ENCODE assay signal across 14 cellular contexts in genomic region chr6:11215773-11216172, GRCh38. TPM values are rescaled to one million over a fixed set of nuclear protein-coding genes. Genes with fewer than 3 reads are reported as not detected.
DNase-seq lines count a peak whose midpoint lies in the region; ATAC-seq and TF ChIP-seq lines count a peak whose summit lies in the region.
"Had no signal": no experiment of that assay in that cellular context is flagged by ENCODE, and none has a peak within 500 bp of the region (broad histone marks: within the 10 kb centered on the region; RNA-seq: fewer than 3 reads in every experiment).

No MANE protein-coding gene starts in this region.

- no peak for TF ChIP-seq POLR2A in prostate gland (IDR thresholded peaks at IDR 0.05)

- intact Hi-C loops in left ventricle myocardium inferior (cut with micrococcal nuclease) (no loop called here), cardiac septum (cut with DNase I) (loop anchor here (5.0 kb wide), 1 partner anchor 142 kb away; no protein-coding TSS in a partner anchor), prostate gland (cut with DNase I) (no loop called here)

- H3K27ac ChIP-seq in left ventricle myocardium inferior (replicated peaks), result peak overlapping the region; percentile 87
- peak overlapping the region; percentile 69 to 71 for H3K27ac ChIP-seq in prostate gland

- peak overlapping the region; percentile 30 for H3K4me3 ChIP-seq in left ventricle myocardium inferior
- H3K4me3 ChIP-seq in prostate gland, result no peak overlapping the region
- H3K4me3 ChIP-seq: adrenal gland had no signal

- DNase-seq in left ventricle myocardium inferior, result no peak
- no peak for DNase-seq in cardiac septum (ENCODE audit: low spot score)
- peak; percentile 22 for DNase-seq in iPS-NIHi7 (ENCODE audit: extremely low spot score)
- DNase-seq in prostate gland (ENCODE audit: low spot score), result peak; percentile 46
- DNase-seq in COR-L47 (lab: John Stamatoyannopoulos, UW), result no peak
- DNase-seq: DMS153, NCI-H1092 treated with DMSO at 0.1 percent for 48 hours, NCI-H526 treated with DMSO at 0.1 percent for 48 hours, occipital lobe, SHP77 treated with DMSO at 0.1 percent for 48 hours had no signal

- H3K36me3 ChIP-seq in left ventricle myocardium inferior, result peaks cover 4% of the 10 kb centered on the region
- no peaks in the 10 kb centered on the region for H3K36me3 ChIP-seq in prostate gland

- H3K4me1 ChIP-seq in left ventricle myocardium inferior, result peaks cover 100% of the 10 kb centered on the region
- H3K4me1 ChIP-seq in prostate gland (replicated peaks), result peaks cover 31% of the 10 kb centered on the region

- no peak for ATAC-seq in GM19035 (IDR thresholded peaks at IDR 0.05; ENCODE audit: unreplicated experiment)
- ATAC-seq in GM18502 (IDR thresholded peaks at IDR 0.05; ENCODE audit: poor library complexity, unreplicated experiment), result no peak
- no peak for ATAC-seq in GM18909 (IDR thresholded peaks at IDR 0.05; ENCODE audit: poor library complexity, unreplicated experiment)

- TF ChIP-seq CTCF in left ventricle myocardium inferior (IDR thresholded peaks at IDR 0.05; ENCODE audit: borderline replicate concordance), result no peak
- TF ChIP-seq CTCF in prostate gland (IDR thresholded peaks at IDR 0.05), result no peak

- H3K9me3 ChIP-seq in left ventricle myocardium inferior (replicated peaks), result no peaks in the 10 kb centered on the region
- no peaks in the 10 kb centered on the region for H3K9me3 ChIP-seq in prostate gland
- H3K9me3 ChIP-seq: adrenal gland had no signal

- WGBS in prostate gland, result 36% methylated on average over 7 of the region's 7 CpGs

- H3K27me3 ChIP-seq in left ventricle myocardium inferior (ENCODE audit: low read depth) (no peaks in the 10 kb centered on the region), prostate gland (replicated peaks; ENCODE audit: insufficient read depth) (no peaks in the 10 kb centered on the region)
- H3K27me3 ChIP-seq: adrenal gland had no signal

RNA-seq across cellular contexts. Expression of gene NEDD9, which starts 16.7 kb away (rescaled TPM):
- total RNA-seq in left ventricle myocardium inferior (28.1 TPM), cardiac septum (14.1 TPM), prostate gland (10 to 100 TPM; 51.1 to 72.1 TPM)

Comparison
In these comparisons a context has a peak if more than half of its experiments do, and no peak if none do; other contexts are left out.
1. DNase-seq: peak in iPS-NIHi7 (single experiment) and prostate gland (single experiment); none in left ventricle myocardium inferior (single experiment), cardiac septum (single experiment) and COR-L47 (single experiment).